In the genomic region with DNA sequence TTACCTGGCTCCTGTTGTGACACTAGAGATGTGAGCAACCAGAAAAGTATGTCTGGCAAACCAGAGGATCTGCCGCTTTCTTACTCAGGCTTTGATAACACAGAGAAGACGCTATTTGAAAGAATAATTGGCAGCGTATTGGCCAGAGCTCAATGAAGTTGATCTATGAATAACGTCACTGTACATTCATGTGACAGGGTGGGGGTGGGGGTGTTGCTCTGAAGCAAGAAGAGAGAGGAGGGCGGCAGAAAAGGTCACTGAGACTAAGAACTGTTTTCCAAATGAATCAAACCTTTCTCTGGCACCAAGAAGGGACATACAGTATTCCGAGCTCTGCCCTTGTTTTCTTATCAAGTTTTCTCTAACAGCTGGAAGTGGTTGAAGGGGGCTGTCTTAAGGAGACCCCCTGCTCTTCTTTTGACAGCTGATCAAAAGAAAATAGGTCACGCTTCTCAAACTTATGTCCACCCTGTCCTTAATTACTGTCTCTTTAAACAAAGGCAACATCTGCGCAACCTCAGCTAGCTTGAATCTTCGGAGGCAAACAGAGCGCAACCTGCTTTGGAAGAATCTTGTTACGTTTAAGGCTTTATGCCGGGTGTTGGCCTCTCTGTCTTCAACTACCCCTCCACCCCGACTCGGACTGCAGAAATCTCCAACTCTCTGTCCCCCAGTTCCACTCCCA, we compare ENCODE assay signal across 10 cellular contexts. TPM values are rescaled to one million over a fixed set of nuclear protein-coding genes. Genes with fewer than 3 reads are reported as not detected.
DNase-seq lines count a peak whose midpoint lies in the region; ATAC-seq and TF ChIP-seq lines count a peak whose summit lies in the region.
"Had no signal": no experiment of that assay in that cellular context is flagged by ENCODE, and none has a peak within 500 bp of the region (broad histone marks: within the 10 kb centered on the region; RNA-seq: fewer than 3 reads in every experiment).

No MANE protein-coding gene starts in this region.

- H3K9me3 ChIP-seq in right cardiac atrium (ENCODE audit: control insufficient read depth, low read length) (no peaks in the 10 kb centered on the region), heart left ventricle (peaks cover 0 to 5% (median 0%) of the 10 kb centered on the region in 12 donors)

- DNase-seq in right cardiac atrium (no peak), heart left ventricle (no peak), NCI-H748 treated with DMSO at 0.1 percent for 48 hours (lab: John Stamatoyannopoulos, UW) (peak; percentile 53), immature natural killer cell (no peak), activated gamma-delta T cell (lab: John Stamatoyannopoulos, UW) (no peak), NAMALWA (ENCODE audit: low spot score) (no peak)
- DNase-seq: activated naive CD4-positive, alpha-beta T cell treated with Interleukin-2 at 50 U/mL for 16 hours had no signal

- peaks cover 34 to 76% (median 73%) of the 10 kb centered on the region in 3 donors for H3K27me3 Mint-ChIP-seq in immature natural killer cell (ENCODE audit: low read depth in 3 of 3)

- peak overlapping the region in 3 of 5 donors; percentile 0 to 58 (median 7) for H3K4me3 Mint-ChIP-seq in immature natural killer cell

- H3K27me3 ChIP-seq in right cardiac atrium (ENCODE audit: control insufficient read depth, insufficient read depth) (no peaks in the 10 kb centered on the region), heart left ventricle (peaks cover 72 to 96% (median 91%) of the 10 kb centered on the region in 9 donors)

- no peak for TF ChIP-seq CTCF in heart left ventricle (IDR thresholded peaks at IDR 0.05)

- H3K4me1 ChIP-seq in right cardiac atrium (ENCODE audit: control insufficient read depth, insufficient read depth, low read length) (no peaks in the 10 kb centered on the region), heart left ventricle (peaks cover 2 to 57% (median 28%) of the 10 kb centered on the region in 12 donors)

- ATAC-seq in right cardiac atrium (no peak), heart left ventricle (no peak), GM21528 (IDR thresholded peaks at IDR 0.05; ENCODE audit: low FRiP score, unreplicated experiment) (no peak), GM21723 (IDR thresholded peaks at IDR 0.05; ENCODE audit: unreplicated experiment) (no peak)
- ATAC-seq: sciatic nerve had no signal

- H3K36me3 ChIP-seq in heart left ventricle, result no peaks in the 10 kb centered on the region

- WGBS in right cardiac atrium, result 4% methylated on average over 14 of the region's 14 CpGs
- 4 to 6% (median 5%) methylated on average over 13 to 14 of the region's 14 CpGs for WGBS in heart left ventricle, 4 donors

- H3K9me3 Mint-ChIP-seq in immature natural killer cell, result peaks cover 9 to 55% (median 20%) of the 10 kb centered on the region in 6 donors

- H3K27ac Mint-ChIP-seq in immature natural killer cell, result no peak overlapping the region

- H3K27ac ChIP-seq in right cardiac atrium (ENCODE audit: low read length) (no peak overlapping the region), heart left ventricle (no peak overlapping the region)

- H3K4me1 Mint-ChIP-seq in immature natural killer cell, result peaks cover 27 to 28% of the 10 kb centered on the region in 2 donors

- no peak for TF ChIP-seq POLR2A in heart left ventricle (IDR thresholded peaks at IDR 0.05)

- H3K4me3 ChIP-seq in right cardiac atrium (ENCODE audit: low read length), result peak overlapping the region; percentile 55
- peak overlapping the region in 1 of 12 donors; percentile 67 for H3K4me3 ChIP-seq in heart left ventricle

- intact Hi-C loops in right cardiac atrium (cut with DNase I) (loop anchor here in 1 of 4 donors (10.0 kb wide), 1 partner anchor 729 kb away; no protein-coding TSS in a partner anchor), heart left ventricle (cut with DNase I) (loop anchor here in 2 of 10 donors (10.0 kb wide), 2 partner anchors 559 to 569 kb away; no protein-coding TSS in a partner anchor)

- H3K36me3 Mint-ChIP-seq in immature natural killer cell, result peaks cover 7 to 9% (median 8%) of the 10 kb centered on the region in 3 donors

RNA-seq across cellular contexts. Expression of a gene that starts 1.5 kb away (rescaled TPM):
- total RNA-seq in right cardiac atrium (under 1 TPM in 3 of 4 donors, not detected in 1; 0.03 to 0.20 (median 0.09) TPM), heart left ventricle (under 1 TPM in 5 of 9 donors, not detected in 4; 0.02 to 0.08 (median 0.05) TPM)
- polyA plus RNA-seq in right cardiac atrium (0.02 TPM), heart left ventricle (under 1 TPM; under 0.01 to 0.04 TPM), immature natural killer cell (not detected)
- total RNA-seq: sciatic nerve had no signal
